Comparison of ENCODE assay signal across 1 cellular context in the genomic region with DNA sequence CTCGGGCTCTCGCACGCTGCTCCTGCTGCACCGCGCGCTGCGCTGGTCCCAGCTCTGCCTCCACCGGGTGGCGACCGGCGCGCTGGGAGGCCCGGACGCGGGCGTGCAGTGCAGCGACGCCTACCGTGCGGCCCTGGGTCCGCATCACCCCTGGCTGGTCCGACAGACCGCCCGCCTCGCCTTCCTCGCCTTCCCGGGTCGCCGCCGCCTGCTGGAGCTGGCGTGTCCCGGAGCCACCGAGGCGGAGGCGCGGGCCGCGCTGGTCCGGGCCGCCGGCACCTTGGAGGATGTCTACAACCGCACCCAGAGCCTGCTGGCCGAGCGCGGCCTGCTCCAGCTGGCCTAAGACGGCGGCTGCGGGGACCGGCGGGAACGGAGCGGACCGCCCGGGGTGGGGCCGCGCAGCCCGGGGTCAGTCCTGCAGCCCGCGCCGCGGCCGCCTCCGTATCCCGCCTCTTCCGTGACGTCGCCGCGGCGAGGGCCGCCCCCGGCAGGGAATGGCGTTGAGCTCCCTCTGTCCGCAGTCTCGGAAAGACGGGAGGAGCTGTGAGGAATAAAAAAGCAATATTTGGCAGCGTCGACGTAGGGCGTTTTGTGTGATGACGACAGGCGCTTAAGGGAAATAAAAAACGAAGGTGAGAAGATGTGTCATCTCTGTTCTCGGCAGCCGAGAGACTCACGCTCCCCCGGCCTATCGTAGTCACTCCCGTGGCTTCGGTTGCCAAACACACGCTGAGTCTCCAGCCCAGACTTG.
TF ChIP-seq lines count a peak whose summit lies in the region.

No MANE protein-coding gene starts in this region.

TF ChIP-seq in K562, 482 proteins besides CTCF, POLR2A, EP300 and RAD21 (continued from another document and continues in another):
- TF ChIP-seq, protein P1, sequence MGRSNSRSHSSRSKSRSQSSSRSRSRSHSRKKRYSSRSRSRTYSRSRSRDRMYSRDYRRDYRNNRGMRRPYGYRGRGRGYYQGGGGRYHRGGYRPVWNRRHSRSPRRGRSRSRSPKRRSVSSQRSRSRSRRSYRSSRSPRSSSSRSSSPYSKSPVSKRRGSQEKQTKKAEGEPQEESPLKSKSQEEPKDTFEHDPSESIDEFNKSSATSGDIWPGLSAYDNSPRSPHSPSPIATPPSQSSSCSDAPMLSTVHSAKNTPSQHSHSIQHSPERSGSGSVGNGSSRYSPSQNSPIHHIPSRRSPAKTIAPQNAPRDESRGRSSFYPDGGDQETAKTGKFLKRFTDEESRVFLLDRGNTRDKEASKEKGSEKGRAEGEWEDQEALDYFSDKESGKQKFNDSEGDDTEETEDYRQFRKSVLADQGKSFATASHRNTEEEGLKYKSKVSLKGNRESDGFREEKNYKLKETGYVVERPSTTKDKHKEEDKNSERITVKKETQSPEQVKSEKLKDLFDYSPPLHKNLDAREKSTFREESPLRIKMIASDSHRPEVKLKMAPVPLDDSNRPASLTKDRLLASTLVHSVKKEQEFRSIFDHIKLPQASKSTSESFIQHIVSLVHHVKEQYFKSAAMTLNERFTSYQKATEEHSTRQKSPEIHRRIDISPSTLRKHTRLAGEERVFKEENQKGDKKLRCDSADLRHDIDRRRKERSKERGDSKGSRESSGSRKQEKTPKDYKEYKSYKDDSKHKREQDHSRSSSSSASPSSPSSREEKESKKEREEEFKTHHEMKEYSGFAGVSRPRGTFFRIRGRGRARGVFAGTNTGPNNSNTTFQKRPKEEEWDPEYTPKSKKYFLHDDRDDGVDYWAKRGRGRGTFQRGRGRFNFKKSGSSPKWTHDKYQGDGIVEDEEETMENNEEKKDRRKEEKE (IDR thresholded peaks at IDR 0.05; ENCODE audit: borderline replicate concordance in 1 of 2, control insufficient read depth in 1 of 2, low read depth in 2 of 2, low read length in 1 of 2), result no peak
- TF ChIP-seq, protein P2, sequence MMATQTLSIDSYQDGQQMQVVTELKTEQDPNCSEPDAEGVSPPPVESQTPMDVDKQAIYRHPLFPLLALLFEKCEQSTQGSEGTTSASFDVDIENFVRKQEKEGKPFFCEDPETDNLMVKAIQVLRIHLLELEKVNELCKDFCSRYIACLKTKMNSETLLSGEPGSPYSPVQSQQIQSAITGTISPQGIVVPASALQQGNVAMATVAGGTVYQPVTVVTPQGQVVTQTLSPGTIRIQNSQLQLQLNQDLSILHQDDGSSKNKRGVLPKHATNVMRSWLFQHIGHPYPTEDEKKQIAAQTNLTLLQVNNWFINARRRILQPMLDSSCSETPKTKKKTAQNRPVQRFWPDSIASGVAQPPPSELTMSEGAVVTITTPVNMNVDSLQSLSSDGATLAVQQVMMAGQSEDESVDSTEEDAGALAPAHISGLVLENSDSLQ (IDR thresholded peaks at IDR 0.05), result no peak
- TF ChIP-seq SLC30A9 (CRISPR knock-in tag; IDR thresholded peaks at IDR 0.05) (no peak), SUPT5H (IDR thresholded peaks at IDR 0.05) (peak; percentile 57; the same call in 1 of the 2 replicates), TARDBP (IDR thresholded peaks at IDR 0.05) (peak; percentile 80; the same call in 1 of the 2 replicates), HNRNPL (IDR thresholded peaks at IDR 0.05; ENCODE audit: low read depth, low read length) (no peak; the same call in 1 of the 2 replicates), MCM7 (IDR thresholded peaks at IDR 0.05) (no peak), ZNF175 (CRISPR knock-in tag; IDR thresholded peaks at IDR 0.05; ENCODE audit: low read depth) (0 out of 2 replicates have a peak, but pooled peaks have one; percentile 43), ZNF263 (CRISPR knock-in tag; IDR thresholded peaks at IDR 0.05; ENCODE audit: borderline replicate concordance) (no peak), CBFA2T3 (IDR thresholded peaks at IDR 0.05) (0 out of 2 replicates have a peak, but pooled peaks have one; percentile 5), RBM17 (IDR thresholded peaks at IDR 0.05; ENCODE audit: borderline replicate concordance, low read depth, low read length) (no peak), MCM3 (IDR thresholded peaks at IDR 0.05) (no peak), RBM34 (IDR thresholded peaks at IDR 0.05; ENCODE audit: borderline replicate concordance, insufficient read depth, low read length) (no peak), ZNF146 (CRISPR knock-in tag; IDR thresholded peaks at IDR 0.05; ENCODE audit: unreplicated experiment) (no peak), HSF4 (CRISPR knock-in tag; IDR thresholded peaks at IDR 0.05; ENCODE audit: borderline replicate concordance) (no peak), NFYB (IDR thresholded peaks at IDR 0.05; ENCODE audit: extremely low read depth, insufficient read length) (no peak), ZNF197 (CRISPR knock-in tag; IDR thresholded peaks at IDR 0.05; ENCODE audit: low read depth) (no peak), ESRRB (CRISPR knock-in tag; IDR thresholded peaks at IDR 0.05; ENCODE audit: borderline replicate concordance) (no peak), NFE2L1 (tag; IDR thresholded peaks at IDR 0.05; ENCODE audit: borderline replicate concordance, low read depth) (no peak), NELFE (IDR thresholded peaks at IDR 0.05; ENCODE audit: insufficient read depth, insufficient read length) (no peak), ZNF174 (CRISPR knock-in tag; IDR thresholded peaks at IDR 0.05) (no peak), GABPB1 (CRISPR knock-in tag; IDR thresholded peaks at IDR 0.05) (peak; percentile 87), PPARD (CRISPR knock-in tag; IDR thresholded peaks at IDR 0.05) (no peak), IFI16 (CRISPR knock-in tag; IDR thresholded peaks at IDR 0.05) (no peak), ZNF830 (CRISPR knock-in tag; IDR thresholded peaks at IDR 0.05) (no peak), SIX5 (IDR thresholded peaks at IDR 0.05; ENCODE audit: borderline replicate concordance in 1 of 2, insufficient read depth in 1 of 2, low read depth in 1 of 2, low read length in 2 of 2) (no peak), TOE1 (IDR thresholded peaks at IDR 0.05; ENCODE audit: borderline replicate concordance) (no peak), TOE1 (CRISPR knock-in tag; IDR thresholded peaks at IDR 0.05; ENCODE audit: borderline replicate concordance, low read depth) (0 out of 2 replicates have a peak, but pooled peaks have one; percentile 39), ELF4 (CRISPR knock-in tag; IDR thresholded peaks at IDR 0.05) (no peak), ZNF584 (CRISPR knock-in tag; IDR thresholded peaks at IDR 0.05; ENCODE audit: low read depth) (no peak)
- TF ChIP-seq, protein P3, sequence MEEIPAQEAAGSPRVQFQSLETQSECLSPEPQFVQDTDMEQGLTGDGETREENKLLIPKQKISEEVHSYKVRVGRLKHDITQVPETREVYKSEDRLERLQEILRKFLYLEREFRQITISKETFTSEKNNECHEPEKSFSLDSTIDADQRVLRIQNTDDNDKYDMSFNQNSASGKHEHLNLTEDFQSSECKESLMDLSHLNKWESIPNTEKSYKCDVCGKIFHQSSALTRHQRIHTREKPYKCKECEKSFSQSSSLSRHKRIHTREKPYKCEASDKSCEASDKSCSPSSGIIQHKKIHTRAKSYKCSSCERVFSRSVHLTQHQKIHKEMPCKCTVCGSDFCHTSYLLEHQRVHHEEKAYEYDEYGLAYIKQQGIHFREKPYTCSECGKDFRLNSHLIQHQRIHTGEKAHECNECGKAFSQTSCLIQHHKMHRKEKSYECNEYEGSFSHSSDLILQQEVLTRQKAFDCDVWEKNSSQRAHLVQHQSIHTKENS (CRISPR knock-in tag; IDR thresholded peaks at IDR 0.05), result no peak
- TF ChIP-seq, protein P4, sequence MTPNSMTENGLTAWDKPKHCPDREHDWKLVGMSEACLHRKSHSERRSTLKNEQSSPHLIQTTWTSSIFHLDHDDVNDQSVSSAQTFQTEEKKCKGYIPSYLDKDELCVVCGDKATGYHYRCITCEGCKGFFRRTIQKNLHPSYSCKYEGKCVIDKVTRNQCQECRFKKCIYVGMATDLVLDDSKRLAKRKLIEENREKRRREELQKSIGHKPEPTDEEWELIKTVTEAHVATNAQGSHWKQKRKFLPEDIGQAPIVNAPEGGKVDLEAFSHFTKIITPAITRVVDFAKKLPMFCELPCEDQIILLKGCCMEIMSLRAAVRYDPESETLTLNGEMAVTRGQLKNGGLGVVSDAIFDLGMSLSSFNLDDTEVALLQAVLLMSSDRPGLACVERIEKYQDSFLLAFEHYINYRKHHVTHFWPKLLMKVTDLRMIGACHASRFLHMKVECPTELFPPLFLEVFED (CRISPR knock-in tag; conservative IDR thresholded peaks at IDR 0.05), result no peak
- TF ChIP-seq, protein P5, sequence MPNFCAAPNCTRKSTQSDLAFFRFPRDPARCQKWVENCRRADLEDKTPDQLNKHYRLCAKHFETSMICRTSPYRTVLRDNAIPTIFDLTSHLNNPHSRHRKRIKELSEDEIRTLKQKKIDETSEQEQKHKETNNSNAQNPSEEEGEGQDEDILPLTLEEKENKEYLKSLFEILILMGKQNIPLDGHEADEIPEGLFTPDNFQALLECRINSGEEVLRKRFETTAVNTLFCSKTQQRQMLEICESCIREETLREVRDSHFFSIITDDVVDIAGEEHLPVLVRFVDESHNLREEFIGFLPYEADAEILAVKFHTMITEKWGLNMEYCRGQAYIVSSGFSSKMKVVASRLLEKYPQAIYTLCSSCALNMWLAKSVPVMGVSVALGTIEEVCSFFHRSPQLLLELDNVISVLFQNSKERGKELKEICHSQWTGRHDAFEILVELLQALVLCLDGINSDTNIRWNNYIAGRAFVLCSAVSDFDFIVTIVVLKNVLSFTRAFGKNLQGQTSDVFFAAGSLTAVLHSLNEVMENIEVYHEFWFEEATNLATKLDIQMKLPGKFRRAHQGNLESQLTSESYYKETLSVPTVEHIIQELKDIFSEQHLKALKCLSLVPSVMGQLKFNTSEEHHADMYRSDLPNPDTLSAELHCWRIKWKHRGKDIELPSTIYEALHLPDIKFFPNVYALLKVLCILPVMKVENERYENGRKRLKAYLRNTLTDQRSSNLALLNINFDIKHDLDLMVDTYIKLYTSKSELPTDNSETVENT (CRISPR knock-in tag; IDR thresholded peaks at IDR 0.05), result no peak
- TF ChIP-seq, protein P6, sequence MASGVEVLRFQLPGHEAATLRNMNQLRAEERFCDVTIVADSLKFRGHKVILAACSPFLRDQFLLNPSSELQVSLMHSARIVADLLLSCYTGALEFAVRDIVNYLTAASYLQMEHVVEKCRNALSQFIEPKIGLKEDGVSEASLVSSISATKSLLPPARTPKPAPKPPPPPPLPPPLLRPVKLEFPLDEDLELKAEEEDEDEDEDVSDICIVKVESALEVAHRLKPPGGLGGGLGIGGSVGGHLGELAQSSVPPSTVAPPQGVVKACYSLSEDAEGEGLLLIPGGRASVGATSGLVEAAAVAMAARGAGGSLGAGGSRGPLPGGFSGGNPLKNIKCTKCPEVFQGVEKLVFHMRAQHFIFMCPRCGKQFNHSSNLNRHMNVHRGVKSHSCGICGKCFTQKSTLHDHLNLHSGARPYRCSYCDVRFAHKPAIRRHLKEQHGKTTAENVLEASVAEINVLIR (CRISPR knock-in tag; IDR thresholded peaks at IDR 0.05), result 0 out of 2 replicates have a peak, but pooled peaks have one; percentile 31
- TF ChIP-seq, protein P7, sequence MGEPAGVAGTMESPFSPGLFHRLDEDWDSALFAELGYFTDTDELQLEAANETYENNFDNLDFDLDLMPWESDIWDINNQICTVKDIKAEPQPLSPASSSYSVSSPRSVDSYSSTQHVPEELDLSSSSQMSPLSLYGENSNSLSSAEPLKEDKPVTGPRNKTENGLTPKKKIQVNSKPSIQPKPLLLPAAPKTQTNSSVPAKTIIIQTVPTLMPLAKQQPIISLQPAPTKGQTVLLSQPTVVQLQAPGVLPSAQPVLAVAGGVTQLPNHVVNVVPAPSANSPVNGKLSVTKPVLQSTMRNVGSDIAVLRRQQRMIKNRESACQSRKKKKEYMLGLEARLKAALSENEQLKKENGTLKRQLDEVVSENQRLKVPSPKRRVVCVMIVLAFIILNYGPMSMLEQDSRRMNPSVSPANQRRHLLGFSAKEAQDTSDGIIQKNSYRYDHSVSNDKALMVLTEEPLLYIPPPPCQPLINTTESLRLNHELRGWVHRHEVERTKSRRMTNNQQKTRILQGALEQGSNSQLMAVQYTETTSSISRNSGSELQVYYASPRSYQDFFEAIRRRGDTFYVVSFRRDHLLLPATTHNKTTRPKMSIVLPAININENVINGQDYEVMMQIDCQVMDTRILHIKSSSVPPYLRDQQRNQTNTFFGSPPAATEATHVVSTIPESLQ (CRISPR knock-in tag; IDR thresholded peaks at IDR 0.05), result no peak
- TF ChIP-seq, protein P8, sequence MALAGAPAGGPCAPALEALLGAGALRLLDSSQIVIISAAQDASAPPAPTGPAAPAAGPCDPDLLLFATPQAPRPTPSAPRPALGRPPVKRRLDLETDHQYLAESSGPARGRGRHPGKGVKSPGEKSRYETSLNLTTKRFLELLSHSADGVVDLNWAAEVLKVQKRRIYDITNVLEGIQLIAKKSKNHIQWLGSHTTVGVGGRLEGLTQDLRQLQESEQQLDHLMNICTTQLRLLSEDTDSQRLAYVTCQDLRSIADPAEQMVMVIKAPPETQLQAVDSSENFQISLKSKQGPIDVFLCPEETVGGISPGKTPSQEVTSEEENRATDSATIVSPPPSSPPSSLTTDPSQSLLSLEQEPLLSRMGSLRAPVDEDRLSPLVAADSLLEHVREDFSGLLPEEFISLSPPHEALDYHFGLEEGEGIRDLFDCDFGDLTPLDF (CRISPR knock-in tag; IDR thresholded peaks at IDR 0.05), result peak; percentile 91
- TF ChIP-seq, protein P9, sequence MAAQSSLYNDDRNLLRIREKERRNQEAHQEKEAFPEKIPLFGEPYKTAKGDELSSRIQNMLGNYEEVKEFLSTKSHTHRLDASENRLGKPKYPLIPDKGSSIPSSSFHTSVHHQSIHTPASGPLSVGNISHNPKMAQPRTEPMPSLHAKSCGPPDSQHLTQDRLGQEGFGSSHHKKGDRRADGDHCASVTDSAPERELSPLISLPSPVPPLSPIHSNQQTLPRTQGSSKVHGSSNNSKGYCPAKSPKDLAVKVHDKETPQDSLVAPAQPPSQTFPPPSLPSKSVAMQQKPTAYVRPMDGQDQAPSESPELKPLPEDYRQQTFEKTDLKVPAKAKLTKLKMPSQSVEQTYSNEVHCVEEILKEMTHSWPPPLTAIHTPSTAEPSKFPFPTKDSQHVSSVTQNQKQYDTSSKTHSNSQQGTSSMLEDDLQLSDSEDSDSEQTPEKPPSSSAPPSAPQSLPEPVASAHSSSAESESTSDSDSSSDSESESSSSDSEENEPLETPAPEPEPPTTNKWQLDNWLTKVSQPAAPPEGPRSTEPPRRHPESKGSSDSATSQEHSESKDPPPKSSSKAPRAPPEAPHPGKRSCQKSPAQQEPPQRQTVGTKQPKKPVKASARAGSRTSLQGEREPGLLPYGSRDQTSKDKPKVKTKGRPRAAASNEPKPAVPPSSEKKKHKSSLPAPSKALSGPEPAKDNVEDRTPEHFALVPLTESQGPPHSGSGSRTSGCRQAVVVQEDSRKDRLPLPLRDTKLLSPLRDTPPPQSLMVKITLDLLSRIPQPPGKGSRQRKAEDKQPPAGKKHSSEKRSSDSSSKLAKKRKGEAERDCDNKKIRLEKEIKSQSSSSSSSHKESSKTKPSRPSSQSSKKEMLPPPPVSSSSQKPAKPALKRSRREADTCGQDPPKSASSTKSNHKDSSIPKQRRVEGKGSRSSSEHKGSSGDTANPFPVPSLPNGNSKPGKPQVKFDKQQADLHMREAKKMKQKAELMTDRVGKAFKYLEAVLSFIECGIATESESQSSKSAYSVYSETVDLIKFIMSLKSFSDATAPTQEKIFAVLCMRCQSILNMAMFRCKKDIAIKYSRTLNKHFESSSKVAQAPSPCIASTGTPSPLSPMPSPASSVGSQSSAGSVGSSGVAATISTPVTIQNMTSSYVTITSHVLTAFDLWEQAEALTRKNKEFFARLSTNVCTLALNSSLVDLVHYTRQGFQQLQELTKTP (IDR thresholded peaks at IDR 0.05; ENCODE audit: low read depth in 1 of 2, partially characterized antibody in 2 of 2), result no peak
